Comparison of ENCODE assay signal across 15 cellular contexts in genomic region chr16:86299882-86300490, GRCh38.
"Had no signal": no experiment of that assay in that cellular context is flagged by ENCODE, and none has a peak within 500 bp of the region (broad histone marks: within the 10 kb centered on the region; RNA-seq: fewer than 3 reads in every experiment).

No MANE protein-coding gene starts in this region.

- H3K36me3 ChIP-seq: left lung, neutrophil, thyroid gland had no signal

- H3K9ac ChIP-seq: parathyroid adenoma had no signal

- H3K27ac ChIP-seq: body of pancreas, neutrophil, parathyroid adenoma, thyroid gland had no signal

- ATAC-seq: activated CD4-positive, CD25-positive, alpha-beta regulatory T cell treated with anti-CD3 and anti-CD28 coated beads, Interleukin-2, amount 50 U/mL, for 24 hours; activated CD8-positive, alpha-beta T cell treated with anti-CD3 and anti-CD28 coated beads, Interleukin-2, amount 10 ng/mL, durations not matched to agents 7 days and 5 days; body of pancreas; left lung; naive thymus-derived CD4-positive, alpha-beta T cell had no signal

- H3K9me3 ChIP-seq: body of pancreas, left lung, neutrophil, thyroid gland had no signal

- DNase-seq: activated CD4-positive, alpha-beta T cell treated with anti-CD3 and anti-CD28 coated beads, Interleukin-2, amount 10 ng/mL, durations not matched to agents 7 days and 5 days; activated CD8-positive, alpha-beta T cell treated with anti-CD3 and anti-CD28 coated beads, Interleukin-2, amount 10 ng/mL, durations not matched to agents 7 days and 5 days; activated naive CD4-positive, alpha-beta T cell treated with anti-CD3 and anti-CD28 coated beads for 36 hours; body of pancreas; caudate nucleus; naive thymus-derived CD4-positive, alpha-beta T cell; stimulated activated CD4-positive, alpha-beta T cell treated with anti-CD3 and anti-CD28 coated beads, Interleukin-12 subunit alpha, Interleukin-12 subunit beta, amount 100 ng/mL, for 4 hours; stimulated activated CD4-positive, alpha-beta T cell treated with anti-CD3 and anti-CD28 coated beads, Interleukin-1b, Interleukin-23, amount 100 ng/mL, for 48 hours; stimulated activated CD8-positive, alpha-beta memory T cell treated with anti-CD3 and anti-CD28 coated beads, Interleukin-4, amount 100 ng/mL, for 48 hours; stimulated activated naive CD4-positive, alpha-beta T cell; thyroid gland had no signal

- H3K4me3 ChIP-seq: body of pancreas, left lung, thyroid gland had no signal

- H2AFZ ChIP-seq: parathyroid adenoma had no signal

- H3K27me3 ChIP-seq: body of pancreas, thyroid gland had no signal

- H3K4me1 ChIP-seq: parathyroid adenoma, thyroid gland had no signal
